Comparison of ENCODE assay signal across 15 cellular contexts in the genomic region with DNA sequence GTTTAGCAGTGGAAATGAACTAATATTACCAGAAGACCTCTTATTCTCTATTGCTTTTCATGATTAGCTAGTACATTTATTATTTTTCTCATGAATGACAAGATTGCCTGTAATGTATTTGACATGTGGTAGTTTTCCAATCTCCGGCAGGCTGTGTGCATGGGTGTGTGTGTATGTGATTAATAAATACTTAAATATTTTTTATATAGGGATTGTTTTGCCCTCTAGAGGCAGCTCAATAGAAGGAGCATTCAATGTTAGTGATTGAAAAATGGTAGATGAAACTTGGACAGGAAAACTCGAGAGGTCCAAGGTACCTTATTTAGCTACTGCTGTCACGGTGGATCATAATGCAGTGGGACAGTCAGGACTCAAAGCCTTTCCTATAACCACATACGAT.
DNase-seq lines count a peak whose midpoint lies in the region; ATAC-seq and TF ChIP-seq lines count a peak whose summit lies in the region.
"Had no signal": no experiment of that assay in that cellular context is flagged by ENCODE, and none has a peak within 500 bp of the region (broad histone marks: within the 10 kb centered on the region; RNA-seq: fewer than 3 reads in every experiment).

No MANE protein-coding gene starts in this region.

- H3K4me1 ChIP-seq in mesenchymal stem cell (ENCODE audit: control insufficient read depth, insufficient read depth, low read depth, low read length) = no peaks in the 10 kb centered on the region

- WGBS in mesenchymal stem cell = 89% methylated on average over 3 of the region's 4 CpGs

- no peaks in the 10 kb centered on the region for H3K9me3 Mint-ChIP-seq in activated T-helper 17 cell treated with anti-CD3 and anti-CD28 coated beads, Interleukin-2, amount 50 U/mL, for 72 hours
- H3K9me3 Mint-ChIP-seq: T-helper 1 cell treated with Interleukin-12 subunit alpha and Interleukin-12 subunit beta and Interleukin-4 antibody, amounts not matched to agents 30 μg/mL and 1 μg/mL, for 36 hours had no signal

- no peak overlapping the region for H2BK120ac ChIP-seq in mesenchymal stem cell (ENCODE audit: low read depth, low read length)

- H2AK5ac ChIP-seq in mesenchymal stem cell (ENCODE audit: low read length, severe bottlenecking) = no peak overlapping the region

- DNase-seq in DMS 273 (lab: John Stamatoyannopoulos, UW; ENCODE audit: unreplicated experiment) = peak; percentile 1
- no peak for DNase-seq in DMS 273 treated with DMSO at 0.1 percent for 48 hours (lab: John Stamatoyannopoulos, UW)
- peak; percentile 13 for DNase-seq in NCI-H69 (lab: John Stamatoyannopoulos, UW)
- peak; percentile 26 to 39 for DNase-seq in cardiac fibroblast (ENCODE audit: low read depth in 2 of 2)
- DNase-seq in mesenchymal stem cell = peak; percentile 1
- DNase-seq in NK-92 (lab: John Stamatoyannopoulos, UW; ENCODE audit: unreplicated experiment) = no peak
- DNase-seq: 8988T; activated CD4-positive, alpha-beta T cell treated with anti-CD3 and anti-CD28 coated beads, Interleukin-2, amount 50 U/mL, for 1 hour; H7; Karpas-422; NCI-H2029; stimulated activated CD4-positive, alpha-beta T cell treated with anti-CD3 and anti-CD28 coated beads, Interleukin-12 subunit alpha, Interleukin-12 subunit beta, amount 100 ng/mL, for 4 hours had no signal

- H2BK15ac ChIP-seq in mesenchymal stem cell (ENCODE audit: low read depth, poor library complexity, severe bottlenecking) = no peak overlapping the region

- H3K18ac ChIP-seq in mesenchymal stem cell (ENCODE audit: low read depth in 1 of 2, low read length in 2 of 2) = no peak overlapping the region

- no peaks in the 10 kb centered on the region for H3K36me3 ChIP-seq in mesenchymal stem cell (ENCODE audit: control insufficient read depth in 1 of 2, insufficient read depth in 2 of 2, low read depth in 1 of 2, low read length in 2 of 2)

- no peaks in the 10 kb centered on the region for H3K27me3 ChIP-seq in mesenchymal stem cell (ENCODE audit: control insufficient read depth in 1 of 2, insufficient read depth in 1 of 2, low read length in 2 of 2)

- no peak overlapping the region for H2BK12ac ChIP-seq in mesenchymal stem cell (ENCODE audit: low read length in 2 of 2)

- H4K8ac ChIP-seq in mesenchymal stem cell (ENCODE audit: low read length) = no peak overlapping the region

- no peaks in the 10 kb centered on the region for H3K4me1 Mint-ChIP-seq in activated T-helper 17 cell treated with anti-CD3 and anti-CD28 coated beads, Interleukin-2, amount 50 U/mL, for 72 hours

- H3K23ac ChIP-seq in mesenchymal stem cell (ENCODE audit: low read length in 2 of 2) = no peak overlapping the region

- no peaks in the 10 kb centered on the region for H3K27me3 Mint-ChIP-seq in activated T-helper 17 cell treated with anti-CD3 and anti-CD28 coated beads, Interleukin-2, amount 50 U/mL, for 72 hours

- H3K36me3 Mint-ChIP-seq in activated T-helper 17 cell treated with anti-CD3 and anti-CD28 coated beads, Interleukin-2, amount 50 U/mL, for 72 hours (ENCODE audit: low read depth) = no peaks in the 10 kb centered on the region

- no peak overlapping the region for H3K4ac ChIP-seq in mesenchymal stem cell (ENCODE audit: low read depth in 1 of 2, low read length in 2 of 2)

- H3K14ac ChIP-seq in mesenchymal stem cell (ENCODE audit: low read length in 2 of 2) = no peak overlapping the region

- H2BK5ac ChIP-seq in mesenchymal stem cell (ENCODE audit: low read depth, low read length, poor library complexity, severe bottlenecking) = no peak overlapping the region

- no peak overlapping the region for H2AFZ ChIP-seq in mesenchymal stem cell (ENCODE audit: low read depth, low read length)

- H3K9me3 ChIP-seq in mesenchymal stem cell (ENCODE audit: control insufficient read depth, low read length) = no peaks in the 10 kb centered on the region

- no peak overlapping the region for H3K4me3 ChIP-seq in cardiac fibroblast (replicated peaks in 1 of 2; ENCODE audit: low read depth in 2 of 2, low read length in 2 of 2)
- H3K4me3 ChIP-seq in mesenchymal stem cell (ENCODE audit: insufficient read depth in 1 of 2, low read depth in 1 of 2, low read length in 2 of 2) = no peak overlapping the region

- no peak overlapping the region for H4K91ac ChIP-seq in mesenchymal stem cell (ENCODE audit: low read length)

- H3K27ac ChIP-seq in mesenchymal stem cell (ENCODE audit: low read length, poor library complexity, severe bottlenecking) = no peak overlapping the region

- H3K4me2 ChIP-seq in mesenchymal stem cell (ENCODE audit: low read length, poor library complexity, severe bottlenecking) = no peak overlapping the region

- no peak overlapping the region for H3K4me3 Mint-ChIP-seq in activated T-helper 17 cell treated with anti-CD3 and anti-CD28 coated beads, Interleukin-2, amount 50 U/mL, for 72 hours
- H3K4me3 Mint-ChIP-seq: T-helper 1 cell treated with Interleukin-12 subunit alpha and Interleukin-12 subunit beta and Interleukin-4 antibody, amounts not matched to agents 30 μg/mL and 1 μg/mL, for 36 hours had no signal

- H3K79me1 ChIP-seq in mesenchymal stem cell (replicated peaks; ENCODE audit: low read length, poor library complexity, severe bottlenecking) = no peaks in the 10 kb centered on the region

- H3K27ac Mint-ChIP-seq in activated T-helper 17 cell treated with anti-CD3 and anti-CD28 coated beads, Interleukin-2, amount 50 U/mL, for 72 hours = no peak overlapping the region
- H3K27ac Mint-ChIP-seq: T-helper 1 cell treated with Interleukin-12 subunit alpha and Interleukin-12 subunit beta and Interleukin-4 antibody, amounts not matched to agents 30 μg/mL and 1 μg/mL, for 36 hours had no signal

- TF ChIP-seq CTCF in cardiac fibroblast (IDR thresholded peaks at IDR 0.05; ENCODE audit: low read depth, low read length) = peak; percentile 28

- no peak for ATAC-seq in activated T-helper 17 cell treated with anti-CD3 and anti-CD28 coated beads, Interleukin-2, amount 50 U/mL, for 72 hours (replicated peaks)
- no peak for ATAC-seq in GM21717 (IDR thresholded peaks at IDR 0.05; ENCODE audit: unreplicated experiment)

- no peak overlapping the region for H3K9ac ChIP-seq in mesenchymal stem cell (ENCODE audit: low read length)

Comparison
In these comparisons a context has a peak if more than half of its experiments do, and no peak if none do; other contexts are left out.
1. DNase-seq: peak in DMS 273 (single experiment), NCI-H69 (single experiment), cardiac fibroblast (2 of 2) and mesenchymal stem cell (single experiment); none in DMS 273 treated with DMSO at 0.1 percent for 48 hours (single experiment) and NK-92 (single experiment).